Comparison of ENCODE assay signal across 10 cellular contexts in the genomic region with DNA sequence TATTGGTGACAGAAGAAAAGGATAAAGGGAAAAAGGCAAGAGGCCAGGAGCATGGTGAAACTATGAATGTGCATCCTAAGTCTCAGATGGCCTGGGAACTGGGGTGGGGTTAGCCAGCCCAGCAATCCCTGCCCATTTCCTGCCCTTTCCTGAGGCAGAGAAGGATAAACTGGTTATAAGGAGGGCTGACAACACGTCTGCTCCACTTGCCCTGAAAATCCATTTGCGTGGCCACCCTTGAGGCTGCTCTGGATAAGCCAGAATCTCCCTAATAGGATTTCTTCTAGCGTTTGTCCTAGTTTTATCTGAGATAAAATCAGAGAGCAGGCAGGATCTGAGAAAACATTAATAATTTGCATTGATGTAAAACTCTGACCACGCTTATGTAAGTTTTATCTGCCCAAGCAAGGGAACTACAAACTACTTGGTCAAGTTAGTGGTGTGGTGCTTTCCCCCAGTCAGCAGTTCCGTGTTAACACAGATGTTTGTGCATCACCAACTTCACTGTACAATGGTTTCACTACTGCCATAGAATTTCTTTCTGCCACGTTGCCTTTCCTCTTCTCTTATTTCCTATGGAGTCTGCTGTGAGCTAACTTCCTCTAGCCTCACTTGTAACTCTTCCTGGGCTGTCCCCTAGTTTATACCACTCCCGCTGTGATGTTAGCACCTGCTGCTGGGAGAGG.
DNase-seq lines count a peak whose midpoint lies in the region; ATAC-seq, FAIRE-seq and TF ChIP-seq lines count a peak whose summit lies in the region.
"Had no signal": no experiment of that assay in that cellular context is flagged by ENCODE, and none has a peak within 500 bp of the region (broad histone marks: within the 10 kb centered on the region; RNA-seq: fewer than 3 reads in every experiment).

No MANE protein-coding gene starts in this region.

- no peak for TF ChIP-seq RAD21 in GM12878 (IDR thresholded peaks at IDR 0.05; ENCODE audit: insufficient read depth, low read depth, low read length)

- H3K4me1 ChIP-seq in GM12878 (ENCODE audit: control insufficient read depth, insufficient read depth, low read length): peaks cover 4% of the 10 kb centered on the region; the same call in 1 of the 2 replicates
- no peaks in the 10 kb centered on the region for H3K4me1 ChIP-seq in effector memory CD4-positive, alpha-beta T cell (ENCODE audit: control insufficient read depth, insufficient read depth, low read length, poor library complexity, severe bottlenecking)

- H3K4me1 Mint-ChIP-seq in activated CD4-positive, alpha-beta memory T cell treated with anti-CD3 and anti-CD28 coated beads, Interleukin-2, amount 10 ng/mL, durations not matched to agents 7 days and 5 days: no peaks in the 10 kb centered on the region

- H3K36me3 ChIP-seq in GM12878 (ENCODE audit: control insufficient read depth in 2 of 2, insufficient read depth in 2 of 2, low read length in 1 of 2): no peaks in the 10 kb centered on the region
- H3K36me3 ChIP-seq in effector memory CD4-positive, alpha-beta T cell (ENCODE audit: control insufficient read depth, insufficient read depth, low read length): no peaks in the 10 kb centered on the region

- peak overlapping the region; percentile 9; the same call in 1 of the 2 replicates for H3K4me2 ChIP-seq in GM12878 (ENCODE audit: control insufficient read depth, insufficient read depth)

- no peak for TF ChIP-seq CTCF in GM12878 (IDR thresholded peaks at IDR 0.05 in 2 of 3, conservative IDR thresholded peaks at IDR 0.05 in 1 of 3; ENCODE audit: control insufficient read depth in 2 of 3, extremely low read depth in 1 of 3, insufficient read depth in 1 of 3, low read depth in 3 of 3, low read length in 3 of 3)

- intact Hi-C loops in GM12878 (cut with micrococcal nuclease; ENCODE audit: unreplicated experiment): no loop called here

- in situ Hi-C loops in GM12878 (cut with MboI): no loop called here

- H4K20me1 ChIP-seq in GM12878 (ENCODE audit: control insufficient read depth, insufficient read depth): no peaks in the 10 kb centered on the region

- no peak overlapping the region for H3K4me3 Mint-ChIP-seq in activated CD4-positive, alpha-beta memory T cell treated with anti-CD3 and anti-CD28 coated beads, Interleukin-2, amount 10 ng/mL, durations not matched to agents 7 days and 5 days

- H3K27ac ChIP-seq in GM12878 (ENCODE audit: control insufficient read depth, insufficient read depth): no peak overlapping the region
- H3K27ac ChIP-seq in effector memory CD4-positive, alpha-beta T cell (ENCODE audit: insufficient read depth, low read length, poor library complexity, severe bottlenecking): no peak overlapping the region

- 15% methylated on average over 7 of the region's 7 CpGs for WGBS in GM12878 (ENCODE audit: insufficient coverage, insufficient replicate concordance, low lambda C conversion rate, missing lambda C conversion rate)

- H2AFZ ChIP-seq in GM12878 (ENCODE audit: control insufficient read depth, low read depth, low read length): no peak overlapping the region

- TF ChIP-seq EP300 in GM12878 (IDR thresholded peaks at IDR 0.05; ENCODE audit: borderline replicate concordance in 1 of 2, control insufficient read depth in 1 of 2, low read depth in 2 of 2, low read length in 2 of 2): peak; percentile 69 to 81; a peak in 2 of 4 replicates

- FAIRE-seq in GM12878 (lab: Jason Lieb, UNC): no peak
- FAIRE-seq: D721Med, H54 had no signal

- CTCF ChIA-PET in GM12878 (lab: Yijun Ruan, JAX): no interaction called here
- CTCF ChIA-PET in activated CD4-positive, alpha-beta memory T cell treated with anti-CD3 and anti-CD28 coated beads, Interleukin-2, amount 10 ng/mL, durations not matched to agents 7 days and 5 days (lab: Charles Lee): no interaction called here

- H3K27me3 ChIP-seq in GM12878 (replicated peaks in 1 of 2; ENCODE audit: control insufficient read depth in 2 of 2, insufficient read depth in 2 of 2, low read length in 1 of 2): no peaks in the 10 kb centered on the region
- no peaks in the 10 kb centered on the region for H3K27me3 ChIP-seq in effector memory CD4-positive, alpha-beta T cell (replicated peaks; ENCODE audit: control insufficient read depth, insufficient read depth, low read length, poor library complexity, severe bottlenecking)

- TF ChIP-seq POLR2A in GM12878 (IDR thresholded peaks at IDR 0.05; ENCODE audit: low read depth, low read length): no peak

- no peak overlapping the region for H3K4me3 ChIP-seq in GM12878
- no peak overlapping the region for H3K4me3 ChIP-seq in effector memory CD4-positive, alpha-beta T cell (ENCODE audit: insufficient read depth, low read depth, low read length, poor library complexity, severe bottlenecking)

- no peaks in the 10 kb centered on the region for H3K9me3 ChIP-seq in GM12878 (replicated peaks; ENCODE audit: control insufficient read depth, insufficient read depth, low read length)
- H3K9me3 ChIP-seq in effector memory CD4-positive, alpha-beta T cell (ENCODE audit: control insufficient read depth, low read length): no peaks in the 10 kb centered on the region

- RAD21 ChIA-PET in GM12878 (lab: Charles Lee; ENCODE audit: unreplicated experiment): no interaction called here

- SMC1A ChIA-PET in GM12878 (lab: Charles Lee; ENCODE audit: uncharacterized antibody, unreplicated experiment): no interaction called here

- H3K27me3 Mint-ChIP-seq in activated CD4-positive, alpha-beta memory T cell treated with anti-CD3 and anti-CD28 coated beads, Interleukin-2, amount 10 ng/mL, durations not matched to agents 7 days and 5 days: no peaks in the 10 kb centered on the region

- H3K9me3 Mint-ChIP-seq in activated CD4-positive, alpha-beta memory T cell treated with anti-CD3 and anti-CD28 coated beads, Interleukin-2, amount 10 ng/mL, durations not matched to agents 7 days and 5 days: no peaks in the 10 kb centered on the region

- DNase-seq in GM12878 (ENCODE audit: low read depth, low spot score) (peak; percentile 30), hypothalamus (lab: John Stamatoyannopoulos, UW) (no peak), NCI-H2196 treated with DMSO at 0.1 percent for 48 hours (lab: John Stamatoyannopoulos, UW; ENCODE audit: unreplicated experiment) (no peak)
- DNase-seq in activated CD4-positive, alpha-beta memory T cell treated with anti-CD3 and anti-CD28 coated beads, Interleukin-2, amount 10 ng/mL, durations not matched to agents 7 days and 5 days: no peak
- no peak for DNase-seq in effector memory CD4-positive, alpha-beta T cell

- POLR2A ChIA-PET in GM12878 (lab: Charles Lee): no interaction called here
- POLR2A ChIA-PET in activated CD4-positive, alpha-beta memory T cell treated with anti-CD3 and anti-CD28 coated beads, Interleukin-2, amount 10 ng/mL, durations not matched to agents 7 days and 5 days (lab: Charles Lee): no interaction called here

- ATAC-seq in GM18861 (IDR thresholded peaks at IDR 0.05; ENCODE audit: unreplicated experiment): peak; percentile 97
- peak; percentile 89 for ATAC-seq in GM21529 (IDR thresholded peaks at IDR 0.05; ENCODE audit: unreplicated experiment)
- peak; percentile 88 for ATAC-seq in HG03139 (IDR thresholded peaks at IDR 0.05; ENCODE audit: unreplicated experiment)
- peak; percentile 97 for ATAC-seq in GM12878

- BruUV-seq in GM12878 (replicated peaks; lab: Mats Ljungman, UMichigan): no TSS peak

- no peaks in the 10 kb centered on the region for H3K79me2 ChIP-seq in GM12878 (ENCODE audit: control insufficient read depth, insufficient read depth, low read length)

- H3K9ac ChIP-seq in GM12878 (ENCODE audit: control insufficient read depth, insufficient read depth, low read length): no peak overlapping the region

- H3K27ac Mint-ChIP-seq in activated CD4-positive, alpha-beta memory T cell treated with anti-CD3 and anti-CD28 coated beads, Interleukin-2, amount 10 ng/mL, durations not matched to agents 7 days and 5 days: no peak overlapping the region

- no peaks in the 10 kb centered on the region for H3K36me3 Mint-ChIP-seq in activated CD4-positive, alpha-beta memory T cell treated with anti-CD3 and anti-CD28 coated beads, Interleukin-2, amount 10 ng/mL, durations not matched to agents 7 days and 5 days (ENCODE audit: low read depth)

TF ChIP-seq in GM12878, 131 proteins besides CTCF, POLR2A, EP300 and RAD21 (continues in another document):
- TF ChIP-seq ATF2 (IDR thresholded peaks at IDR 0.05; ENCODE audit: low read length) (no peak), ZNF24 (IDR thresholded peaks at IDR 0.05) (no peak), NFYA (IDR thresholded peaks at IDR 0.05; ENCODE audit: borderline replicate concordance, low read depth, low read length) (no peak), BRCA1 (IDR thresholded peaks at IDR 0.05; ENCODE audit: low read depth, low read length) (no peak), CHD1 (IDR thresholded peaks at IDR 0.05; ENCODE audit: low read depth, low read length) (no peak), BCL11A (IDR thresholded peaks at IDR 0.05; ENCODE audit: low read depth, low read length) (peak; percentile 16; the same call in 1 of the 2 replicates)
- TF ChIP-seq, protein P1, sequence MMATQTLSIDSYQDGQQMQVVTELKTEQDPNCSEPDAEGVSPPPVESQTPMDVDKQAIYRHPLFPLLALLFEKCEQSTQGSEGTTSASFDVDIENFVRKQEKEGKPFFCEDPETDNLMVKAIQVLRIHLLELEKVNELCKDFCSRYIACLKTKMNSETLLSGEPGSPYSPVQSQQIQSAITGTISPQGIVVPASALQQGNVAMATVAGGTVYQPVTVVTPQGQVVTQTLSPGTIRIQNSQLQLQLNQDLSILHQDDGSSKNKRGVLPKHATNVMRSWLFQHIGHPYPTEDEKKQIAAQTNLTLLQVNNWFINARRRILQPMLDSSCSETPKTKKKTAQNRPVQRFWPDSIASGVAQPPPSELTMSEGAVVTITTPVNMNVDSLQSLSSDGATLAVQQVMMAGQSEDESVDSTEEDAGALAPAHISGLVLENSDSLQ (IDR thresholded peaks at IDR 0.05): no peak
